ENCODE assay signal across 14 cellular contexts in the genomic region with DNA sequence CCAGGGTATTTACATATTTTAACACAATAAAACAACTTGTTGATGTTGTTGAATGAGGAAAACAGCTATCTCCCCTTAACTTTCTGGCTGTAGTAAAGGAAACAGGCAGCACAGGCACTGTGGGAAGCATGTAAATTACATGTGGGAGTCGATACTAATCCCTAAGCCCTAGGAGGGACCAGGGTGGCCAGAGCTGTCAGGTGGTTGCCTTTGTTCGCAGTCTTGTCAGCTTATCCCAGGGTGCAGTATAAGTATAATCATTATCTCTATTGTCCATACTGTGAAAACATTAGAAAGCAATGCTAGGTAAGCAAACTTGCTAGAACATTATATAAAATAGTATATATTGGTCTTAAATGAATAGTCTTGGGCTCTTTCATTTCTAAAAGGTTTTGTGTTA.
"Had no signal": no experiment of that assay in that cellular context is flagged by ENCODE, and none has a peak within 500 bp of the region (broad histone marks: within the 10 kb centered on the region; RNA-seq: fewer than 3 reads in every experiment).

No MANE protein-coding gene starts in this region.

- H3K27ac ChIP-seq: esophagus squamous epithelium, hepatocyte, ovary, tibial artery, upper lobe of left lung, uterus had no signal

- H3K4me2 ChIP-seq: hepatocyte had no signal

- H3K9me3 ChIP-seq: ovary, uterus had no signal

- H3K27me3 ChIP-seq: esophagus squamous epithelium, hepatocyte, ovary, tibial artery, upper lobe of left lung, uterus had no signal

- DNase-seq: esophagus squamous epithelium; foreskin fibroblast; head of caudate nucleus; left colon; mesendoderm; natural killer cell; ovary; right cardiac atrium; stimulated activated CD4-positive, alpha-beta T cell treated with anti-CD3 and anti-CD28 coated beads, Interleukin-4, amount 100 ng/mL, for 24 hours; tibial artery; upper lobe of left lung; uterus had no signal

- H3K79me2 ChIP-seq: hepatocyte had no signal

- H3K36me3 ChIP-seq: esophagus squamous epithelium, ovary, tibial artery, upper lobe of left lung, uterus had no signal

- H3K4me1 ChIP-seq: uterus had no signal

- H2AFZ ChIP-seq: hepatocyte had no signal

- ATAC-seq: left colon; natural killer cell; right cardiac atrium; stimulated activated memory B cell treated with anti-CD40 and anti-IgM and Interleukin-4, amounts not matched to agents 10 μg/mL and 1 μg/mL and 100 μg/mL, for 72 hours had no signal

- H3K4me3 ChIP-seq: esophagus squamous epithelium, hepatocyte, ovary, tibial artery, upper lobe of left lung, uterus had no signal
